In the genomic region with DNA sequence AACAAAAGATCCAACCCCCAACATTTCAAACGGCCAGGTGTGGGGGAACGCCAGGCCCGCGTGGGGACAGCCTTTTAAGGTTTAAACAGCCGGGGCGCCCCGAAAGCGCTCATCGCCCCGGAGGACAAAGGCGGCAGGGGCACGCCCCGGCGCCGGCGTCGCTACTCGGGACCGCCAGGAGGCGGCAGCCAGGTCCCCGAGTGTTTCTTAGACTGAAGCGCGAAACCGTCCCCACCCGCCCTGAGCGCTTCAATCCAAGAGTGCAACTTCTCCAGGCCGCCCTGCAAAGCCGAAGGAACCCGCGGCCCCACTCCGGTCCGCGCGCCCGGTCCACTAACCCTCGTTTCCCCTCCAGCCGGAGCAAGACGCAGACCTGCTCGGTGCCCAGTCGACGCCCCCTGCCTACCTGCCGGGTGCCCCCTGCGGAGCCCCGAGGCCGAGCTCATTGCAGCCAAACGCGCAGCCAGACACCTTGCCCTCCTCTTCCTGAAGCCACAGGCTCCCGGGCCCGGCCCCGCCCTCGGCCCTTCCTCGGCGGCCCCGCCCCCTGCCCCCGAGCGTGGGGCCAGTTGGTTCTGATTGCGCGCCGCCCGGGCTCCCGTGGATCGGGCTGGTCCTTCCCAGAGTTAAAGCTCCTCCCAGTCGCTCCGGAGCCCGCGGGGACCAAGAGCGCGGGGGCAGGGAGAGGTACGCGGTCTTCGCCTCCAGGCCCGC, we compare ENCODE assay signal across 8 cellular contexts. TPM values are rescaled to one million over a fixed set of nuclear protein-coding genes. Genes with fewer than 3 reads are reported as not detected.
A peak's percentile ranks its signal among the peaks of the same experiment; 100 is the strongest.
DNase-seq lines count a peak whose midpoint lies in the region; ATAC-seq and TF ChIP-seq lines count a peak whose summit lies in the region.

TSS of gene CASP6 (minus strand) at position 496 of the 714 bp plus-strand sequence. CDS start at position 446, 50 bp downstream.

- peak within 1 kb of the TSS; percentile 79 for H3K4me2 ChIP-seq in Loucy (ENCODE audit: low read depth, low read length, poor library complexity, severe bottlenecking)

- peak; percentile 94 for ATAC-seq in gastroesophageal sphincter

- H3K9ac ChIP-seq in Loucy (ENCODE audit: low read depth, low read length, poor library complexity, severe bottlenecking) (peak within 1 kb of the TSS; percentile 96), SK-N-MC (ENCODE audit: insufficient read length) (peak within 1 kb of the TSS; percentile 88)

- H3K4me3 Mint-ChIP-seq in activated naive CD4-positive, alpha-beta T cell treated with anti-CD3 and anti-CD28 coated beads, Interleukin-2, amount 10 ng/mL, durations not matched to agents 7 days and 5 days: peak within 1 kb of the TSS; percentile 92

- DNase-seq in GM03348 (ENCODE audit: low spot score): peak; percentile 94
- DNase-seq in H7: peak; percentile 91
- DNase-seq in SK-N-MC (ENCODE audit: low read depth, low spot score): no peak
- DNase-seq in activated naive CD4-positive, alpha-beta T cell treated with anti-CD3 and anti-CD28 coated beads, Interleukin-2, amount 10 ng/mL, durations not matched to agents 7 days and 5 days: peak; percentile 87
- peak; percentile 49 for DNase-seq in superior temporal gyrus (ENCODE audit: extremely low spot score)

- peak within 1 kb of the TSS; percentile 89 for H2AFZ ChIP-seq in Loucy (ENCODE audit: low read length)

- peak; percentile 24 for TF ChIP-seq EP300 in gastroesophageal sphincter (IDR thresholded peaks at IDR 0.05)

- no peaks in the 10 kb centered on the region for H4K20me1 ChIP-seq in Loucy (ENCODE audit: insufficient read depth, low read length, poor library complexity, severe bottlenecking)

- H3K27ac Mint-ChIP-seq in activated naive CD4-positive, alpha-beta T cell treated with anti-CD3 and anti-CD28 coated beads, Interleukin-2, amount 10 ng/mL, durations not matched to agents 7 days and 5 days: peak within 1 kb of the TSS; percentile 94

- peak; percentile 61 for TF ChIP-seq CTCF in Loucy (conservative IDR thresholded peaks at IDR 0.05; ENCODE audit: low read length)
- peak; percentile 47 to 83 (median 67) for TF ChIP-seq CTCF in gastroesophageal sphincter (IDR thresholded peaks at IDR 0.05)
- peak; percentile 27 for TF ChIP-seq CTCF in neutrophil (IDR thresholded peaks at IDR 0.05)

- H3K4me3 ChIP-seq in H7 (ENCODE audit: insufficient read depth, low read depth, low read length): peak within 1 kb of the TSS; percentile 84
- peak within 1 kb of the TSS; percentile 96 for H3K4me3 ChIP-seq in Loucy (ENCODE audit: low read length, poor library complexity, severe bottlenecking)
- H3K4me3 ChIP-seq in SK-N-MC: peak within 1 kb of the TSS; percentile 91
- peak within 1 kb of the TSS; percentile 56 to 77 for H3K4me3 ChIP-seq in gastroesophageal sphincter
- H3K4me3 ChIP-seq in neutrophil (ENCODE audit: low read depth in 1 of 2, low read length in 1 of 2): peak within 1 kb of the TSS; percentile 70 to 71

- 0% methylated on average over 1 to 10 of the region's 72 CpGs for WGBS in gastroesophageal sphincter (ENCODE audit: low coverage in 1 of 2), 2 donors

- peak within 1 kb of the TSS; percentile 55; the same call in 1 of the 2 replicates for H3K27ac ChIP-seq in SK-N-MC
- H3K27ac ChIP-seq in gastroesophageal sphincter: peak within 1 kb of the TSS; percentile 4 to 91 (median 90)
- peak within 1 kb of the TSS; percentile 67 for H3K27ac ChIP-seq in neutrophil

- H3K27me3 ChIP-seq in H7 (ENCODE audit: control insufficient read depth, insufficient read depth, low read length) (no peaks in the 10 kb centered on the region), Loucy (ENCODE audit: insufficient read depth, low read length, poor library complexity, severe bottlenecking) (no peaks in the 10 kb centered on the region), gastroesophageal sphincter (no peaks in the 10 kb centered on the region), neutrophil (no peaks in the 10 kb centered on the region)

- H3K9me3 Mint-ChIP-seq in activated naive CD4-positive, alpha-beta T cell treated with anti-CD3 and anti-CD28 coated beads, Interleukin-2, amount 10 ng/mL, durations not matched to agents 7 days and 5 days: no peaks in the 10 kb centered on the region

- H3K79me2 ChIP-seq in Loucy (ENCODE audit: insufficient read depth, low read length): peaks cover 47% of the 10 kb centered on the region

- H3K36me3 ChIP-seq in H7 (replicated peaks; ENCODE audit: control insufficient read depth, insufficient read depth, low read length) (no peaks in the 10 kb centered on the region; the same call in 1 of the 2 replicates), Loucy (ENCODE audit: insufficient read depth, low read length) (no peaks in the 10 kb centered on the region), SK-N-MC (ENCODE audit: insufficient read depth, low read length) (no peaks in the 10 kb centered on the region; the same call in 1 of the 2 replicates), gastroesophageal sphincter (peaks cover 0 to 2% of the 10 kb centered on the region in 2 donors), neutrophil (no peaks in the 10 kb centered on the region)

- H3K9me2 ChIP-seq in Loucy (replicated peaks; ENCODE audit: low read depth, low read length): no peaks in the 10 kb centered on the region

- H3K36me3 Mint-ChIP-seq in activated naive CD4-positive, alpha-beta T cell treated with anti-CD3 and anti-CD28 coated beads, Interleukin-2, amount 10 ng/mL, durations not matched to agents 7 days and 5 days: peaks cover 20% of the 10 kb centered on the region

- no peaks in the 10 kb centered on the region for H3F3A ChIP-seq in Loucy (ENCODE audit: low read depth)

- H3K9me3 ChIP-seq in Loucy (ENCODE audit: insufficient read depth, low read depth, low read length) (no peaks in the 10 kb centered on the region), SK-N-MC (ENCODE audit: low read depth, low read length) (no peaks in the 10 kb centered on the region), gastroesophageal sphincter (no peaks in the 10 kb centered on the region), neutrophil (no peaks in the 10 kb centered on the region)

- peak in 1 of 2 donors; percentile 51 for TF ChIP-seq POLR2A in gastroesophageal sphincter (IDR thresholded peaks at IDR 0.05)

- no peaks in the 10 kb centered on the region for H3K27me3 Mint-ChIP-seq in activated naive CD4-positive, alpha-beta T cell treated with anti-CD3 and anti-CD28 coated beads, Interleukin-2, amount 10 ng/mL, durations not matched to agents 7 days and 5 days

- CTCF ChIA-PET in activated naive CD4-positive, alpha-beta T cell treated with anti-CD3 and anti-CD28 coated beads, Interleukin-2, amount 10 ng/mL, durations not matched to agents 7 days and 5 days (lab: Charles Lee): interaction anchor here (0.7 to 2.3 kb wide), 8 partner anchors 24 to 276 kb away, joined by 3 to 6 read pairs (median 3); partner anchors contain the start of gene PLA2G12A

- peaks cover 47% of the 10 kb centered on the region for H3K4me1 ChIP-seq in Loucy (ENCODE audit: insufficient read depth, low read length, poor library complexity, severe bottlenecking)
- H3K4me1 ChIP-seq in gastroesophageal sphincter: peaks cover 3 to 23% (median 9%) of the 10 kb centered on the region in 3 donors
- H3K4me1 ChIP-seq in neutrophil (ENCODE audit: control insufficient read depth in 1 of 2, insufficient read depth in 1 of 2, low read depth in 1 of 2, low read length in 1 of 2): peaks cover 18 to 25% of the 10 kb centered on the region in 2 experiments

- peaks cover 39% of the 10 kb centered on the region for H3K4me1 Mint-ChIP-seq in activated naive CD4-positive, alpha-beta T cell treated with anti-CD3 and anti-CD28 coated beads, Interleukin-2, amount 10 ng/mL, durations not matched to agents 7 days and 5 days

RNA-seq across cellular contexts. Expression of gene CASP6, which starts in this region (rescaled TPM):
- total RNA-seq in H7 (2014; rRNA removed; shearing (Covaris generic)): 48.4 and 63.5 TPM in 2 replicates
- total RNA-seq in gastroesophageal sphincter: 10 to 100 TPM; 11.2 to 20.0 (median 15.6) TPM
